2 cellular contexts compared by ENCODE assay signal in the genomic region with DNA sequence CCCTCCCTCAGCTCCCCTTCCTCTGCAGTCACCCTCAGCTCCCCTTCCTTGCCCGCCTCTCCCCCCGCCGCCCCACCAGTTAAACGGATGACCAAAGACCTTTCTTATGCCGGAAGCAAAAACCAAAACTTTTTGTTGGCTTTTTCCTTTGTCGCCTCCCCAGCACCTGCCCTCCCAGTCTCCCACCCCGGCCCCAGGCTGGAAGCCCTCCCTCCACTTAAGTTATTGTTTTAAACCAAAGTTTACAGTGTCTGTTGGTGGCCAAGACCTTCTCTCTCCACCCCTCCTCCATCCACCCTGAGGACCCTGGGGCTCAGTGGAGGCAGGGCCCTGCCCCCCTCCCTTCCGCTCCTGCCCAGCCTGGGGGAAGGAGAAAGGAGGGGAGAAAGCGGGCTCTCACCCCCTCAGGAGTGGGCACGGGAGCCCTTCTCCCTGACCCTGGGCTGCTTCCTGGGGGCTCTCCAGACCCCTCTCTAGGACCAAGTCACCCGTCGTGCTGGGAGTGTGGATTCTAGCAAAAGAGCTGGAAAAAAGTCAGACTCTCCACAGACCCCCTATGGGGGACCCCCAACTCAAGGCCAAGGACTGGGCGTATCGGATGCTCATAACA.
TF ChIP-seq lines count a peak whose summit lies in the region.

No MANE protein-coding gene starts in this region.

TF ChIP-seq in IMR-90, 13 proteins besides CTCF, POLR2A, EP300 and RAD21:
- TF ChIP-seq, protein P1, sequence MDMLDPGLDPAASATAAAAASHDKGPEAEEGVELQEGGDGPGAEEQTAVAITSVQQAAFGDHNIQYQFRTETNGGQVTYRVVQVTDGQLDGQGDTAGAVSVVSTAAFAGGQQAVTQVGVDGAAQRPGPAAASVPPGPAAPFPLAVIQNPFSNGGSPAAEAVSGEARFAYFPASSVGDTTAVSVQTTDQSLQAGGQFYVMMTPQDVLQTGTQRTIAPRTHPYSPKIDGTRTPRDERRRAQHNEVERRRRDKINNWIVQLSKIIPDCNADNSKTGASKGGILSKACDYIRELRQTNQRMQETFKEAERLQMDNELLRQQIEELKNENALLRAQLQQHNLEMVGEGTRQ (IDR thresholded peaks at IDR 0.05; ENCODE audit: low read depth, low read length) = no peak
- TF ChIP-seq NFE2L2 (IDR thresholded peaks at IDR 0.05; ENCODE audit: low read depth, low read length) (no peak), ELK1 (IDR thresholded peaks at IDR 0.05; ENCODE audit: borderline replicate concordance, low read depth, low read length) (no peak), FOS (IDR thresholded peaks at IDR 0.05; ENCODE audit: low read depth, low read length) (no peak)

TF ChIP-seq in K562, 482 proteins besides CTCF, POLR2A, EP300 and RAD21:
- TF ChIP-seq ETV6 (IDR thresholded peaks at IDR 0.05; ENCODE audit: borderline replicate concordance in 1 of 2, low read depth in 2 of 2, low read length in 1 of 2) (no peak), ETV6 (CRISPR knock-in tag; IDR thresholded peaks at IDR 0.05; ENCODE audit: borderline replicate concordance) (no peak), ZNF318 (IDR thresholded peaks at IDR 0.05; ENCODE audit: borderline replicate concordance in 1 of 2, low read depth in 1 of 2) (no peak), ZNF175 (CRISPR knock-in tag; IDR thresholded peaks at IDR 0.05; ENCODE audit: low read depth) (no peak), FOXA3 (CRISPR knock-in tag; conservative IDR thresholded peaks at IDR 0.05 in 1 of 2, IDR thresholded peaks at IDR 0.05 in 1 of 2) (no peak), ZFX (CRISPR knock-in tag; IDR thresholded peaks at IDR 0.05) (no peak), CREB1 (IDR thresholded peaks at IDR 0.05) (no peak), CREB1 (CRISPR knock-in tag; IDR thresholded peaks at IDR 0.05) (no peak), SIN3B (IDR thresholded peaks at IDR 0.05; ENCODE audit: low read depth) (no peak), KHSRP (IDR thresholded peaks at IDR 0.05) (no peak), ZNF239 (CRISPR knock-in tag; IDR thresholded peaks at IDR 0.05) (no peak), ZNF165 (CRISPR knock-in tag; IDR thresholded peaks at IDR 0.05; ENCODE audit: borderline replicate concordance) (no peak), ZBTB17 (CRISPR knock-in tag; IDR thresholded peaks at IDR 0.05) (no peak), CREM (IDR thresholded peaks at IDR 0.05; ENCODE audit: low read depth) (no peak), FOXA1 (IDR thresholded peaks at IDR 0.05; ENCODE audit: borderline replicate concordance) (no peak), TAF9B (IDR thresholded peaks at IDR 0.05; ENCODE audit: partially characterized antibody) (no peak), HDAC6 (IDR thresholded peaks at IDR 0.05; ENCODE audit: low read depth, low read length) (no peak)
- TF ChIP-seq, protein P2, sequence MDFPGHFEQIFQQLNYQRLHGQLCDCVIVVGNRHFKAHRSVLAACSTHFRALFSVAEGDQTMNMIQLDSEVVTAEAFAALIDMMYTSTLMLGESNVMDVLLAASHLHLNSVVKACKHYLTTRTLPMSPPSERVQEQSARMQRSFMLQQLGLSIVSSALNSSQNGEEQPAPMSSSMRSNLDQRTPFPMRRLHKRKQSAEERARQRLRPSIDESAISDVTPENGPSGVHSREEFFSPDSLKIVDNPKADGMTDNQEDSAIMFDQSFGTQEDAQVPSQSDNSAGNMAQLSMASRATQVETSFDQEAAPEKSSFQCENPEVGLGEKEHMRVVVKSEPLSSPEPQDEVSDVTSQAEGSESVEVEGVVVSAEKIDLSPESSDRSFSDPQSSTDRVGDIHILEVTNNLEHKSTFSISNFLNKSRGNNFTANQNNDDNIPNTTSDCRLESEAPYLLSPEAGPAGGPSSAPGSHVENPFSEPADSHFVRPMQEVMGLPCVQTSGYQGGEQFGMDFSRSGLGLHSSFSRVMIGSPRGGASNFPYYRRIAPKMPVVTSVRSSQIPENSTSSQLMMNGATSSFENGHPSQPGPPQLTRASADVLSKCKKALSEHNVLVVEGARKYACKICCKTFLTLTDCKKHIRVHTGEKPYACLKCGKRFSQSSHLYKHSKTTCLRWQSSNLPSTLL (IDR thresholded peaks at IDR 0.05) = no peak
- TF ChIP-seq, protein P3, sequence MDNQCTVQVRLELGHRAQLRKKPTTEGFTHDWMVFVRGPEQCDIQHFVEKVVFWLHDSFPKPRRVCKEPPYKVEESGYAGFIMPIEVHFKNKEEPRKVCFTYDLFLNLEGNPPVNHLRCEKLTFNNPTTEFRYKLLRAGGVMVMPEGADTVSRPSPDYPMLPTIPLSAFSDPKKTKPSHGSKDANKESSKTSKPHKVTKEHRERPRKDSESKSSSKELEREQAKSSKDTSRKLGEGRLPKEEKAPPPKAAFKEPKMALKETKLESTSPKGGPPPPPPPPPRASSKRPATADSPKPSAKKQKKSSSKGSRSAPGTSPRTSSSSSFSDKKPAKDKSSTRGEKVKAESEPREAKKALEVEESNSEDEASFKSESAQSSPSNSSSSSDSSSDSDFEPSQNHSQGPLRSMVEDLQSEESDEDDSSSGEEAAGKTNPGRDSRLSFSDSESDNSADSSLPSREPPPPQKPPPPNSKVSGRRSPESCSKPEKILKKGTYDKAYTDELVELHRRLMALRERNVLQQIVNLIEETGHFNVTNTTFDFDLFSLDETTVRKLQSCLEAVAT (IDR thresholded peaks at IDR 0.05) = no peak
- TF ChIP-seq, protein P4, sequence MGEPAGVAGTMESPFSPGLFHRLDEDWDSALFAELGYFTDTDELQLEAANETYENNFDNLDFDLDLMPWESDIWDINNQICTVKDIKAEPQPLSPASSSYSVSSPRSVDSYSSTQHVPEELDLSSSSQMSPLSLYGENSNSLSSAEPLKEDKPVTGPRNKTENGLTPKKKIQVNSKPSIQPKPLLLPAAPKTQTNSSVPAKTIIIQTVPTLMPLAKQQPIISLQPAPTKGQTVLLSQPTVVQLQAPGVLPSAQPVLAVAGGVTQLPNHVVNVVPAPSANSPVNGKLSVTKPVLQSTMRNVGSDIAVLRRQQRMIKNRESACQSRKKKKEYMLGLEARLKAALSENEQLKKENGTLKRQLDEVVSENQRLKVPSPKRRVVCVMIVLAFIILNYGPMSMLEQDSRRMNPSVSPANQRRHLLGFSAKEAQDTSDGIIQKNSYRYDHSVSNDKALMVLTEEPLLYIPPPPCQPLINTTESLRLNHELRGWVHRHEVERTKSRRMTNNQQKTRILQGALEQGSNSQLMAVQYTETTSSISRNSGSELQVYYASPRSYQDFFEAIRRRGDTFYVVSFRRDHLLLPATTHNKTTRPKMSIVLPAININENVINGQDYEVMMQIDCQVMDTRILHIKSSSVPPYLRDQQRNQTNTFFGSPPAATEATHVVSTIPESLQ (CRISPR knock-in tag; IDR thresholded peaks at IDR 0.05) = no peak
- TF ChIP-seq, protein P5, sequence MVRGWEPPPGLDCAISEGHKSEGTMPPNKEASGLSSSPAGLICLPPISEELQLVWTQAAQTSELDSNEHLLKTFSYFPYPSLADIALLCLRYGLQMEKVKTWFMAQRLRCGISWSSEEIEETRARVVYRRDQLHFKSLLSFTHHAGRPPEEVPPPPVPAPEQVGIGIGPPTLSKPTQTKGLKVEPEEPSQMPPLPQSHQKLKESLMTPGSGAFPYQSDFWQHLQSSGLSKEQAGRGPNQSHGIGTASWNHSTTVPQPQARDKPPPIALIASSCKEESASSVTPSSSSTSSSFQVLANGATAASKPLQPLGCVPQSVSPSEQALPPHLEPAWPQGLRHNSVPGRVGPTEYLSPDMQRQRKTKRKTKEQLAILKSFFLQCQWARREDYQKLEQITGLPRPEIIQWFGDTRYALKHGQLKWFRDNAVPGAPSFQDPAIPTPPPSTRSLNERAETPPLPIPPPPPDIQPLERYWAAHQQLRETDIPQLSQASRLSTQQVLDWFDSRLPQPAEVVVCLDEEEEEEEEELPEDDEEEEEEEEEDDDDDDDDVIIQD (CRISPR knock-in tag; IDR thresholded peaks at IDR 0.05) = no peak
